20 cellular contexts compared by ENCODE assay signal in the genomic region with DNA sequence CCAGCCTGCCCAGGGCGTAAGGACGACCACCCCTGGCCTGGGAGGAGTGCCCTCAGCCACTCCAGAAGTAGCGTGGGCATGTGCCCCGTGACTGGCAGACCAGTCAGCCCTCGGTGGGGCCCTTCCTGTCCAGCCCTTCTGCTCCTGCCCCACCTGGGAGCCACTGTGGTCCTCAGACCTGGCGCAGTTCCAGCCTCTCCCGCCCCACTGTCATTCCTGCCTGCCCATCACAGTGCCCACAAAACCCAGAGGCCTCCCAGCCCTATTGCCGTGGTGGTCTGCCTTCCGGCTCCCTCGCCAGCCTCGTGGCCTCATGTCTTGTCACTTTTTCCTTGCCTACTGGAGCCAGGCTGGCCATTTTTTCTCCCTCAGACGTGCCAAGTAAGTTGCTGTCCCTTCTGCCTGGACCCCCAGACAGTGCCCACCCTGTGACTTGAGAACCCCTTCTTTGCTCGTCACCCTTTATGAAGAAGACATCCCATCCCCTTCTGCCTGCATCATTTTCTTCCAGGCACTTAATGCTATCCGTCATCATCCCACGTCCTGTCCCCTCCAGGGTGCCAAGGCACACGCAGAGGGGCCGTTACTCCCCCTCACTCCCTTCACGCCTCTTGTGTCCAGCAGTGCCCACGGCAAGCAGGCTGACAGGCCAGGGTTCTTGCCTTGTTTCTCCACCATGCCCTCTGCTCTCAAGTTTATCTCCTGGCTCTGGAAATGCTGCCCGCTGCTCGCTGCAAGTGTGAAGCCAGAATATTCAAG.
DNase-seq lines count a peak whose midpoint lies in the region; ATAC-seq and TF ChIP-seq lines count a peak whose summit lies in the region.
"Had no signal": no experiment of that assay in that cellular context is flagged by ENCODE, and none has a peak within 500 bp of the region (broad histone marks: within the 10 kb centered on the region; RNA-seq: fewer than 3 reads in every experiment).

No MANE protein-coding gene starts in this region.

- H3K4me1 Mint-ChIP-seq in neural crest cell, result peaks cover 51% of the 10 kb centered on the region

- H3K9me3 Mint-ChIP-seq in neural crest cell, result no peaks in the 10 kb centered on the region
- peaks cover 0 to 5% of the 10 kb centered on the region in 2 donors for H3K9me3 Mint-ChIP-seq in activated naive CD4-positive, alpha-beta T cell treated with anti-CD3 and anti-CD28 coated beads, Interleukin-2, amount 50 U/mL, for 72 hours

- DNase-seq in Right ventricle myocardium inferior (ENCODE audit: missing footprints), result no peak
- no peak for DNase-seq in left cardiac atrium
- DNase-seq in coronary artery (ENCODE audit: low spot score), result peak; percentile 59
- DNase-seq in neural crest cell (ENCODE audit: low read depth, low spot score), result no peak
- DNase-seq in 8988T, result no peak
- no peak for DNase-seq in ureter (ENCODE audit: low spot score)
- no peak for DNase-seq in activated naive CD4-positive, alpha-beta T cell treated with anti-CD3 and anti-CD28 coated beads, Interleukin-2, amount 50 U/mL, for 72 hours (ENCODE audit: low spot score in 2 of 2)
- DNase-seq: ACHN; BE2C; CD4-positive, CD25-positive, alpha-beta regulatory T cell; KBM-7; NCI-H2029; NCI-H446; NCI-H526; NCI-H82; NK-92 treated with Interleukin-12 subunit alpha and Interleukin-12 subunit beta, amount 100 ng/mL, for 24 hours; PC-3; SJCRH30 had no signal

- no peak overlapping the region for H3K4me3 Mint-ChIP-seq in neural crest cell
- H3K4me3 Mint-ChIP-seq: CD4-positive, CD25-positive, alpha-beta regulatory T cell had no signal

- H3K27ac ChIP-seq in coronary artery, result no peak overlapping the region
- H3K27ac ChIP-seq: 22Rv1, SJCRH30 had no signal

- intact Hi-C loops in Right ventricle myocardium inferior (cut with DNase I) (no loop called here), left cardiac atrium (cut with DNase I) (no loop called here)

- peaks cover 2% of the 10 kb centered on the region for H3K27me3 Mint-ChIP-seq in neural crest cell (ENCODE audit: low read depth)

- ATAC-seq in Right ventricle myocardium inferior (peak; percentile 23), left cardiac atrium (no peak)
- ATAC-seq in activated naive CD4-positive, alpha-beta T cell treated with anti-CD3 and anti-CD28 coated beads, Interleukin-2, amount 50 U/mL, for 72 hours, result no peak
- ATAC-seq: PC-3 had no signal

- H3K27ac Mint-ChIP-seq in neural crest cell (ENCODE audit: unreplicated experiment), result peak overlapping the region; percentile 8
- H3K27ac Mint-ChIP-seq in activated naive CD4-positive, alpha-beta T cell treated with anti-CD3 and anti-CD28 coated beads, Interleukin-2, amount 50 U/mL, for 72 hours, result peak overlapping the region in 1 of 2 donors; percentile 84
- H3K27ac Mint-ChIP-seq: CD4-positive, CD25-positive, alpha-beta regulatory T cell had no signal

- peaks cover 8% of the 10 kb centered on the region for H3K36me3 Mint-ChIP-seq in neural crest cell (ENCODE audit: low read depth)
- no peaks in the 10 kb centered on the region for H3K36me3 Mint-ChIP-seq in activated naive CD4-positive, alpha-beta T cell treated with anti-CD3 and anti-CD28 coated beads, Interleukin-2, amount 50 U/mL, for 72 hours
- H3K36me3 Mint-ChIP-seq: CD4-positive, CD25-positive, alpha-beta regulatory T cell had no signal

- H3K4me3 ChIP-seq in coronary artery, result no peak overlapping the region
- H3K4me3 ChIP-seq: HAP-1, SJCRH30 had no signal

- TF ChIP-seq CTCF in coronary artery (IDR thresholded peaks at IDR 0.05) (no peak), neural crest cell (conservative IDR thresholded peaks at IDR 0.05) (no peak)
